ENCODE assay signal across 1 cellular context in the genomic region with DNA sequence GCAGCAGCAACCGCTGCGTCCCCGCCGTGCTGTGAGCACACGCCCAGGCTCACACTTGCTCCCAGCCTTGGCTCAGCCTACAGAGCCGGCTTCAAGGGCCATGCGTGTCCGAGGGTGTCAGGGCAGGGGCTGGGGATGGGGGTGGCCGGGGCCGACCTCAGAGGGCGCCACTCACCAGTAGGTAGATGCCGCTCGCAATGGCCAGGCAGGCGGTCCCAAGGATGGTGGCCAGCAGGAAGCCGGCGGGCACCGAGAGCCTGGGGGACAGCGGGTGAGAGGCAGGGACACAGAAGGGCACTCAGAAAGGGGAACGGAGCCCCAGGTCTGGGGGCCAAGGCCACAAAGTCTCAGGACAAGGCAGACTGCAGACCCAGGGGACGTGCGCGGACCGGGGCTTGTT.
TF ChIP-seq lines count a peak whose summit lies in the region.

No MANE protein-coding gene starts in this region.

TF ChIP-seq in H1, 55 proteins besides CTCF, POLR2A, EP300 and RAD21:
- TF ChIP-seq SP4 (IDR thresholded peaks at IDR 0.05; ENCODE audit: low read length): no peak
- no peak for TF ChIP-seq JUND (IDR thresholded peaks at IDR 0.05; ENCODE audit: low read length)
- no peak for TF ChIP-seq SIRT6 (IDR thresholded peaks at IDR 0.05; ENCODE audit: low read length)
TF ChIP-seq in H1: peak in this region for 0.
